ENCODE assay signal across 17 cellular contexts in genomic region chr2:67599561-67599960, GRCh38.
"Had no signal": no experiment of that assay in that cellular context is flagged by ENCODE, and none has a peak within 500 bp of the region (broad histone marks: within the 10 kb centered on the region; RNA-seq: fewer than 3 reads in every experiment).

No MANE protein-coding gene starts in this region.

- DNase-seq: activated CD4-positive, alpha-beta T cell treated with anti-CD3 and anti-CD28 coated beads, Interleukin-2, amount 10 ng/mL, durations not matched to agents 24 days and 14 days; activated CD4-positive, CD25-positive, alpha-beta regulatory T cell; activated CD8-positive, alpha-beta memory T cell treated with anti-CD3 and anti-CD28 coated beads, Interleukin-2, amount 50 U/mL, for 48 hours; activated CD8-positive, alpha-beta T cell treated with anti-CD3 and anti-CD28 coated beads, Interleukin-2, amount 10 ng/mL, durations not matched to agents 7 days and 5 days; activated naive CD8-positive, alpha-beta T cell treated with anti-CD3 and anti-CD28 coated beads, Interleukin-2, amount 10 ng/mL, durations not matched to agents 7 days and 5 days; anterior cingulate cortex; islet precursor cell; natural killer cell; right cardiac atrium; stimulated activated naive CD8-positive, alpha-beta T cell treated with anti-CD3 and anti-CD28 coated beads, Interleukin-15, Interleukin-2, amounts not matched to agents 100 U/mL and 50 U/mL, for 24 hours; transverse colon had no signal

- H3K4me2 ChIP-seq: smooth muscle cell had no signal

- FAIRE-seq: colon, endometrium had no signal

- ATAC-seq: activated CD8-positive, alpha-beta T cell treated with anti-CD3 and anti-CD28 coated beads, Interleukin-2, amount 10 ng/mL, durations not matched to agents 7 days and 5 days; left lobe of liver; natural killer cell; right cardiac atrium; stimulated activated naive CD8-positive, alpha-beta T cell treated with anti-CD3 and anti-CD28 coated beads, Interleukin-15, Interleukin-2, amounts not matched to agents 100 U/mL and 50 U/mL, for 24 hours had no signal

- H3K27me3 Mint-ChIP-seq: activated CD4-positive, alpha-beta T cell treated with anti-CD3 and anti-CD28 coated beads, Interleukin-2, amount 10 ng/mL, durations not matched to agents 24 days and 14 days; activated naive CD8-positive, alpha-beta T cell treated with anti-CD3 and anti-CD28 coated beads, Interleukin-2, amount 10 ng/mL, durations not matched to agents 7 days and 5 days had no signal

- H3K27ac Mint-ChIP-seq: activated CD4-positive, alpha-beta T cell treated with anti-CD3 and anti-CD28 coated beads, Interleukin-2, amount 10 ng/mL, durations not matched to agents 24 days and 14 days; activated CD8-positive, alpha-beta T cell treated with anti-CD3 and anti-CD28 coated beads, Interleukin-2, amount 10 ng/mL, durations not matched to agents 7 days and 5 days; activated naive CD8-positive, alpha-beta T cell treated with anti-CD3 and anti-CD28 coated beads, Interleukin-2, amount 10 ng/mL, durations not matched to agents 7 days and 5 days; memory B cell; natural killer cell had no signal

- H3K27ac ChIP-seq: transverse colon, vagina had no signal

- H3K9me3 ChIP-seq: transverse colon, vagina had no signal

- H3K4me3 Mint-ChIP-seq: activated CD4-positive, alpha-beta T cell treated with anti-CD3 and anti-CD28 coated beads, Interleukin-2, amount 10 ng/mL, durations not matched to agents 24 days and 14 days; activated CD8-positive, alpha-beta T cell treated with anti-CD3 and anti-CD28 coated beads, Interleukin-2, amount 10 ng/mL, durations not matched to agents 7 days and 5 days; activated naive CD8-positive, alpha-beta T cell treated with anti-CD3 and anti-CD28 coated beads, Interleukin-2, amount 10 ng/mL, durations not matched to agents 7 days and 5 days; memory B cell; natural killer cell had no signal

- H3K4me1 Mint-ChIP-seq: activated CD4-positive, alpha-beta T cell treated with anti-CD3 and anti-CD28 coated beads, Interleukin-2, amount 10 ng/mL, durations not matched to agents 24 days and 14 days; activated naive CD8-positive, alpha-beta T cell treated with anti-CD3 and anti-CD28 coated beads, Interleukin-2, amount 10 ng/mL, durations not matched to agents 7 days and 5 days; memory B cell; natural killer cell had no signal

- H3K4me1 ChIP-seq: transverse colon, vagina had no signal

- H3K36me3 Mint-ChIP-seq: activated naive CD8-positive, alpha-beta T cell treated with anti-CD3 and anti-CD28 coated beads, Interleukin-2, amount 10 ng/mL, durations not matched to agents 7 days and 5 days; memory B cell; natural killer cell had no signal

- H3K4me3 ChIP-seq: smooth muscle cell, transverse colon, vagina had no signal
